21 cellular contexts compared by ENCODE assay signal in genomic region chr12:11673666-11674464, GRCh38. TPM values are rescaled to one million over a fixed set of nuclear protein-coding genes. Genes with fewer than 3 reads are reported as not detected.
DNase-seq lines count a peak whose midpoint lies in the region; ATAC-seq, FAIRE-seq and TF ChIP-seq lines count a peak whose summit lies in the region.
"Had no signal": no experiment of that assay in that cellular context is flagged by ENCODE, and none has a peak within 500 bp of the region (broad histone marks: within the 10 kb centered on the region; RNA-seq: fewer than 3 reads in every experiment).

No MANE protein-coding gene starts in this region.

- no peak overlapping the region for H3K4me3 Mint-ChIP-seq in activated CD8-positive, alpha-beta T cell treated with anti-CD3 and anti-CD28 coated beads for 36 hours
- H3K4me3 Mint-ChIP-seq: activated CD4-positive, alpha-beta T cell treated with anti-CD3 and anti-CD28 coated beads, Interleukin-2, amount 10 ng/mL, durations not matched to agents 7 days and 5 days; central memory CD8-positive, alpha-beta T cell; endodermal cell; H9 had no signal

- H4K8ac ChIP-seq in H1 (ENCODE audit: extremely low read depth, insufficient read depth, low read length) = no peak overlapping the region

- no peak overlapping the region for H2BK120ac ChIP-seq in H1 (replicated peaks; ENCODE audit: low read depth, low read length)

- H3K23ac ChIP-seq in H1 (ENCODE audit: insufficient read length) = no peak overlapping the region

- no peak overlapping the region for H4K91ac ChIP-seq in H1 (replicated peaks; ENCODE audit: insufficient read length, low read length)

- no peak for TF ChIP-seq EP300 in H1 (IDR thresholded peaks at IDR 0.05; ENCODE audit: borderline replicate concordance in 1 of 2, low read depth in 2 of 2, low read length in 2 of 2)

- H3K4ac ChIP-seq in H1 (replicated peaks; ENCODE audit: insufficient read length, low read depth, low read length) = no peak overlapping the region

- H3K18ac ChIP-seq in H1 (ENCODE audit: extremely low read depth, low read length) = no peak overlapping the region

- DNase-seq in heart right ventricle (no peak), Right ventricle myocardium inferior (ENCODE audit: missing footprints) (no peak), H1 (ENCODE audit: low read depth in 1 of 2, low spot score in 2 of 2) (no peak), upper lobe of right lung (no peak), cerebellar nuclear complex (lab: John Stamatoyannopoulos, UW) (no peak), cortex of kidney (lab: John Stamatoyannopoulos, UW) (no peak)
- DNase-seq in activated CD8-positive, alpha-beta T cell treated with anti-CD3 and anti-CD28 coated beads for 36 hours = no peak
- DNase-seq: activated CD4-positive, alpha-beta T cell treated with anti-CD3 and anti-CD28 coated beads, Interleukin-2, amount 10 ng/mL, durations not matched to agents 7 days and 5 days; activated CD8-positive, alpha-beta memory T cell treated with anti-CD3 and anti-CD28 coated beads, Interleukin-2, amount 50 U/mL, for 4 hours; activated gamma-delta T cell; endodermal cell; H9; kidney; NCI-H1436; NCI-H2171; stimulated activated CD4-positive, alpha-beta T cell treated with anti-CD3 and anti-CD28 coated beads, Interleukin-15, amount 100 ng/mL, for 24 hours had no signal

- H2BK12ac ChIP-seq in H1 (ENCODE audit: low read depth, low read length) = no peak overlapping the region

- H4K5ac ChIP-seq in H1 (ENCODE audit: insufficient read length, low read depth, low read length) = no peak overlapping the region

- 58 to 73% methylated on average over 14 of the region's 14 CpGs for whole genome bisulfite sequencing in heart right ventricle, 2 donors
- 83% methylated on average over 14 of the region's 14 CpGs; no CpG with 5 or more reads in 1 of the 2 experiments for WGBS in H1 (ENCODE audit: extremely low coverage in 1 of 2, insufficient coverage in 1 of 2, insufficient read length in 1 of 2, insufficient replicate concordance in 2 of 2, low coverage in 1 of 2, low lambda C conversion rate in 2 of 2, missing lambda C conversion rate in 1 of 2), 2 experiments

- POLR2A ChIA-PET in H1 (lab: Charles Lee; ENCODE audit: partially characterized antibody) = interaction anchor here (0.6 to 1.4 kb wide), 2 partner anchors 10 to 88 kb away, joined by 3 to 5 read pairs; no protein-coding TSS in a partner anchor
- POLR2A ChIA-PET in activated CD8-positive, alpha-beta T cell treated with anti-CD3 and anti-CD28 coated beads for 36 hours (lab: Charles Lee) = no interaction called here

- CTCF ChIA-PET in H1 (lab: Charles Lee; ENCODE audit: partially characterized antibody) = interaction anchor here (0.6 to 1.2 kb wide), 3 partner anchors 51 to 778 kb away, joined by 3 to 4 read pairs (median 3); no protein-coding TSS in a partner anchor
- CTCF ChIA-PET in activated CD8-positive, alpha-beta T cell treated with anti-CD3 and anti-CD28 coated beads for 36 hours (lab: Charles Lee) = interaction anchor here (0.6 to 1.8 kb wide), 3 partner anchors 11 to 979 kb away, joined by 3 to 7 read pairs (median 3); no protein-coding TSS in a partner anchor

- H3K36me3 ChIP-seq in heart right ventricle = peaks cover 0 to 13% (median 0%) of the 10 kb centered on the region in 9 donors
- no peaks in the 10 kb centered on the region; a peak in 1 of 8 replicates for H3K36me3 ChIP-seq in H1 (ENCODE audit: control insufficient read depth in 2 of 4, insufficient read depth in 4 of 4, low read length in 3 of 4)
- no peaks in the 10 kb centered on the region for H3K36me3 ChIP-seq in muscle layer of colon (ENCODE audit: insufficient read depth, low read length)
- no peaks in the 10 kb centered on the region for H3K36me3 ChIP-seq in upper lobe of right lung

- H2BK15ac ChIP-seq in H1 (ENCODE audit: low read length) = no peak overlapping the region

- no peaks in the 10 kb centered on the region for H3K27me3 Mint-ChIP-seq in activated CD8-positive, alpha-beta T cell treated with anti-CD3 and anti-CD28 coated beads for 36 hours
- H3K27me3 Mint-ChIP-seq: activated CD4-positive, alpha-beta T cell treated with anti-CD3 and anti-CD28 coated beads, Interleukin-2, amount 10 ng/mL, durations not matched to agents 7 days and 5 days; central memory CD8-positive, alpha-beta T cell had no signal

- H3K9me3 ChIP-seq in heart right ventricle (no peaks in the 10 kb centered on the region), H1 (ENCODE audit: insufficient read depth in 2 of 2, low read depth in 1 of 2, low read length in 1 of 2) (no peaks in the 10 kb centered on the region), muscle layer of colon (ENCODE audit: low read length) (no peaks in the 10 kb centered on the region), upper lobe of right lung (no peaks in the 10 kb centered on the region)
- H3K9me3 ChIP-seq: BLaER1 had no signal

- no peak for TF ChIP-seq CTCF in heart right ventricle (IDR thresholded peaks at IDR 0.05)
- TF ChIP-seq CTCF in H1 (IDR thresholded peaks at IDR 0.05; ENCODE audit: control extremely low read depth in 1 of 3, insufficient read depth in 1 of 3, low read depth in 1 of 3, low read length in 3 of 3) = no peak
- TF ChIP-seq CTCF in upper lobe of right lung (IDR thresholded peaks at IDR 0.05) = no peak
- no peak for TF ChIP-seq CTCF in activated CD8-positive, alpha-beta T cell treated with anti-CD3 and anti-CD28 coated beads for 36 hours (IDR thresholded peaks at IDR 0.05)

- no peak overlapping the region for H3K4me3 ChIP-seq in heart right ventricle
- H3K4me3 ChIP-seq in H1 (ENCODE audit: extremely low read depth in 1 of 4, insufficient read depth in 2 of 4, low read depth in 3 of 4, low read length in 4 of 4) = no peak overlapping the region
- peak overlapping the region in 1 of 2 donors; percentile 33 for H3K4me3 ChIP-seq in muscle layer of colon (ENCODE audit: low read depth in 1 of 2, low read length in 2 of 2)
- no peak overlapping the region for H3K4me3 ChIP-seq in upper lobe of right lung
- H3K4me3 ChIP-seq: BLaER1 had no signal

- peaks cover 12% of the 10 kb centered on the region; the same call in 1 of the 2 replicates for H3K79me1 ChIP-seq in H1 (ENCODE audit: low read depth, low read length)

- no peak for FAIRE-seq in H1 (lab: Jason Lieb, UNC)
- FAIRE-seq: A204.1, D721Med, kidney had no signal

- H3K9ac ChIP-seq in H1 (replicated peaks in 1 of 4; ENCODE audit: extremely low read depth in 1 of 4, low read depth in 3 of 4, low read length in 3 of 4) (0 out of 7 replicates have a peak overlapping the region, but pooled peaks of 1 of the 4 experiments have one; percentile 4), muscle layer of colon (ENCODE audit: low read length) (no peak overlapping the region)
- H3K9ac ChIP-seq: BLaER1 had no signal

- H3K14ac ChIP-seq in H1 (ENCODE audit: insufficient read length) = no peak overlapping the region

- H4K20me1 ChIP-seq in H1 (replicated peaks in 1 of 2; ENCODE audit: control insufficient read depth in 1 of 2, insufficient read depth in 2 of 2, low read length in 2 of 2) = peaks cover 0 to 3% of the 10 kb centered on the region in 2 experiments

- ATAC-seq in heart right ventricle (peak in 7 of 8 donors; percentile 4 to 57 (median 39)), Right ventricle myocardium inferior (no peak), upper lobe of right lung (peak; percentile 47)
- ATAC-seq in activated CD8-positive, alpha-beta T cell treated with anti-CD3 and anti-CD28 coated beads for 36 hours = no peak

- no peak for TF ChIP-seq RAD21 in H1 (IDR thresholded peaks at IDR 0.05 in 1 of 2, conservative IDR thresholded peaks at IDR 0.05 in 1 of 2; ENCODE audit: low read depth in 2 of 2, low read length in 2 of 2)

- H3K9me3 Mint-ChIP-seq in activated CD8-positive, alpha-beta T cell treated with anti-CD3 and anti-CD28 coated beads for 36 hours = no peaks in the 10 kb centered on the region
- H3K9me3 Mint-ChIP-seq: activated CD4-positive, alpha-beta T cell treated with anti-CD3 and anti-CD28 coated beads, Interleukin-2, amount 10 ng/mL, durations not matched to agents 7 days and 5 days; central memory CD8-positive, alpha-beta T cell; endodermal cell; H9 had no signal

- peaks cover 0 to 36% of the 10 kb centered on the region in 2 experiments; a peak in 2 of 4 replicates for H3K79me2 ChIP-seq in H1 (ENCODE audit: control insufficient read depth in 1 of 2, insufficient read depth in 2 of 2, low read length in 2 of 2)

- no peak overlapping the region for H2BK5ac ChIP-seq in H1 (ENCODE audit: low read depth, low read length)

- H2BK20ac ChIP-seq in H1 (ENCODE audit: low read length) = no peak overlapping the region

- no peak overlapping the region for H3K4me2 ChIP-seq in H1 (ENCODE audit: insufficient read depth in 1 of 2, low read depth in 2 of 2, low read length in 2 of 2)
- H3K4me2 ChIP-seq: BLaER1 had no signal

- H3K27me3 ChIP-seq in heart right ventricle = no peaks in the 10 kb centered on the region
- H3K27me3 ChIP-seq in H1 (replicated peaks in 1 of 4; ENCODE audit: control insufficient read depth in 3 of 4, extremely low read depth in 1 of 4, insufficient read depth in 3 of 4, low read length in 3 of 4) = no peaks in the 10 kb centered on the region
- H3K27me3 ChIP-seq in muscle layer of colon (ENCODE audit: control insufficient read depth in 1 of 2, insufficient read depth in 2 of 2, low read length in 2 of 2) = no peaks in the 10 kb centered on the region
- H3K27me3 ChIP-seq in upper lobe of right lung = no peaks in the 10 kb centered on the region
- H3K27me3 ChIP-seq: BLaER1 had no signal

- peaks cover 33% of the 10 kb centered on the region for H3K4me1 Mint-ChIP-seq in activated CD8-positive, alpha-beta T cell treated with anti-CD3 and anti-CD28 coated beads for 36 hours (ENCODE audit: low read depth)

- intact Hi-C loops in heart right ventricle (cut with DNase I) (loop anchor here in 1 of 10 donors (5.0 kb wide), 1 partner anchor 43 kb away; no protein-coding TSS in a partner anchor), Right ventricle myocardium inferior (cut with DNase I) (loop anchor here (2.0 kb wide), 1 partner anchor 23 kb away; no protein-coding TSS in a partner anchor), upper lobe of right lung (cut with DNase I) (no loop called here)
- intact Hi-C loops in activated CD8-positive, alpha-beta T cell treated with anti-CD3 and anti-CD28 coated beads for 36 hours (cut with micrococcal nuclease) = no loop called here

- H3K23me2 ChIP-seq in H1 (ENCODE audit: low read depth, low read length) = no peaks in the 10 kb centered on the region; the same call in 1 of the 2 replicates

- H3K4me1 ChIP-seq in heart right ventricle = peaks cover 28 to 97% (median 83%) of the 10 kb centered on the region in 9 donors
- peaks cover 2 to 13% (median 4%) of the 10 kb centered on the region in 4 experiments; a peak in 6 of 7 replicates for H3K4me1 ChIP-seq in H1 (replicated peaks in 1 of 4; ENCODE audit: control insufficient read depth in 3 of 4, insufficient read depth in 4 of 4, low read length in 3 of 4)
- H3K4me1 ChIP-seq in muscle layer of colon (ENCODE audit: insufficient read depth, low read length) = peaks cover 75% of the 10 kb centered on the region
- H3K4me1 ChIP-seq in upper lobe of right lung = peaks cover 62% of the 10 kb centered on the region

- H3K27ac Mint-ChIP-seq in activated CD8-positive, alpha-beta T cell treated with anti-CD3 and anti-CD28 coated beads for 36 hours = no peak overlapping the region
- H3K27ac Mint-ChIP-seq: endodermal cell, H9 had no signal

- no peak overlapping the region for H2AFZ ChIP-seq in H1 (ENCODE audit: low read length)

- peak overlapping the region in 8 of 10 donors; percentile 25 to 72 (median 56) for H3K27ac ChIP-seq in heart right ventricle
- H3K27ac ChIP-seq in H1 (ENCODE audit: low read depth, low read length) = no peak overlapping the region
- peak overlapping the region; percentile 12 for H3K27ac ChIP-seq in muscle layer of colon (ENCODE audit: low read depth, low read length)
- H3K27ac ChIP-seq in upper lobe of right lung = no peak overlapping the region
- H3K27ac ChIP-seq: BLaER1 had no signal

- H3K56ac ChIP-seq in H1 (replicated peaks; ENCODE audit: insufficient read length, low read depth, low read length) = no peak overlapping the region

- H3K36me3 Mint-ChIP-seq in activated CD8-positive, alpha-beta T cell treated with anti-CD3 and anti-CD28 coated beads for 36 hours (ENCODE audit: low read depth) = peaks cover 5% of the 10 kb centered on the region

- no peak for TF ChIP-seq POLR2A in H1 (IDR thresholded peaks at IDR 0.05; ENCODE audit: control extremely low read depth in 1 of 2, low read depth in 2 of 2, low read length in 2 of 2)

- H2AK5ac ChIP-seq in H1 (ENCODE audit: low read depth, low read length) = peak overlapping the region; percentile 71; the same call in 1 of the 2 replicates

RNA-seq across cellular contexts. Expression of gene ETV6, which starts 24.4 kb away (rescaled TPM):
- total RNA-seq in heart right ventricle = 10 to 100 TPM in 9 of 10 donors, 1 to 10 TPM in 1; 8.5 to 33.5 (median 15.9) TPM
- 1 to 10 TPM; 2.7 to 4.8 TPM for polyA plus RNA-seq in heart right ventricle
- total RNA-seq in Right ventricle myocardium inferior = 15.2 TPM
- 23.9 and 24.6 TPM in 2 replicates for total RNA-seq in H1 (2021; fragmentation: NEBNext Ultra II Directional; extraction: Animal tissue kit (Norgen Biotek cat#: 25700))
- polyA plus RNA-seq in H1 (2011; rRNA removed) = 4.7 and 5.5 TPM in 2 replicates
- polyA plus RNA-seq in H1 (2011; cell fraction: cytosol; rRNA removed) = 4.5 TPM
- 7.4 TPM for polyA plus RNA-seq in H1 (2011; cell fraction: nucleus; rRNA removed)
- 6.5 to 9.8 TPM (median 8.0 TPM) in 4 replicates for polyA plus RNA-seq in H1 (2012, experiment 1 of 2)
- 2.1 TPM for polyA plus RNA-seq in H1 (2012, experiment 2 of 2)
- 14.5 TPM for polyA plus RNA-seq in H1 (2013, experiment 1 of 2)
- polyA plus RNA-seq in H1 (2013, experiment 2 of 2) = 14.1 TPM
- 14.5 and 14.8 TPM in 2 replicates for polyA minus RNA-seq in H1 (2011; rRNA and poly(A)+ RNA removed)
- polyA minus RNA-seq in H1 (2011; cell fraction: cytosol; rRNA and poly(A)+ RNA removed) = 9.9 TPM
- polyA minus RNA-seq in H1 (2011; cell fraction: nucleus; rRNA and poly(A)+ RNA removed) = 22.1 TPM
- total RNA-seq in upper lobe of right lung = 45.0 TPM
- 10 to 100 TPM; 20.5 to 22.7 TPM for total RNA-seq in activated CD8-positive, alpha-beta T cell treated with anti-CD3 and anti-CD28 coated beads for 36 hours

Comparison
In these comparisons a context has a peak if more than half of its experiments do, and no peak if none do; other contexts are left out.
1. ATAC-seq: peak in heart right ventricle (7 of 8) and upper lobe of right lung (single experiment); none in Right ventricle myocardium inferior (single experiment) and activated CD8-positive, alpha-beta T cell treated with anti-CD3 and anti-CD28 coated beads for 36 hours (single experiment).
2. H3K27ac ChIP-seq: peak in heart right ventricle (8 of 10) and muscle layer of colon (single experiment); none in H1 (single experiment) and upper lobe of right lung (single experiment).